In genomic region chr16:8523932-8524331, GRCh38 we compare ENCODE assay signal across 39 cellular contexts.
"Had no signal": no experiment of that assay in that cellular context is flagged by ENCODE, and none has a peak within 500 bp of the region (broad histone marks: within the 10 kb centered on the region; RNA-seq: fewer than 3 reads in every experiment).

No MANE protein-coding gene starts in this region.

- H3K9me3 Mint-ChIP-seq: activated naive CD4-positive, alpha-beta T cell treated with anti-CD3 and anti-CD28 coated beads for 36 hours; activated naive CD4-positive, alpha-beta T cell treated with anti-CD3 and anti-CD28 coated beads, Interleukin-2, amount 10 ng/mL, durations not matched to agents 7 days and 5 days; activated naive CD4-positive, alpha-beta T cell treated with anti-CD3 and anti-CD28 coated beads, Interleukin-2, amount 50 U/mL, for 24 hours; activated naive CD4-positive, alpha-beta T cell treated with anti-CD3 and anti-CD28 coated beads, Interleukin-2, amount 50 U/mL, for 72 hours; activated naive CD8-positive, alpha-beta T cell treated with anti-CD3 and anti-CD28 coated beads for 36 hours; activated naive CD8-positive, alpha-beta T cell treated with anti-CD3 and anti-CD28 coated beads, Interleukin-2, amount 10 ng/mL, durations not matched to agents 7 days and 5 days; activated naive CD8-positive, alpha-beta T cell treated with anti-CD3 and anti-CD28 coated beads, Interleukin-2, amount 50 U/mL, for 24 hours; activated T-cell treated with anti-CD3 and anti-CD28 coated beads, Interleukin-2, amount 50 U/mL, for 24 hours; activated T-cell treated with anti-CD3 and anti-CD28 coated beads, Interleukin-2, amount 50 U/mL, for 4 hours; activated T-cell treated with anti-CD3 and anti-CD28 coated beads, Interleukin-2, amount 50 U/mL, for 72 hours; activated T-helper 1 cell treated with anti-CD3 and anti-CD28 coated beads, Interleukin-12 subunit alpha, Interleukin-12 subunit beta, Interleukin-2, Interleukin-4 antibody, amounts not matched to agents 30 ng/mL and 10 ng/mL and 1 ng/mL, durations not matched to agents 14 hours and 24 hours and 36 hours; activated T-helper 17 cell treated with anti-CD3 and anti-CD28 coated beads, Interleukin-2, amount 50 U/mL, for 72 hours; activated T-helper 2 cell treated with anti-CD3 and anti-CD28 coated beads, Interferon-gamma antibody, Interleukin-2, Interleukin-4, amounts not matched to agents 10 μg/mL and 5 μg/mL and 100 μg/mL, durations not matched to agents 14 hours and 24 hours and 36 hours; brain; central memory CD8-positive, alpha-beta T cell had no signal

- H3K36me3 Mint-ChIP-seq: activated naive CD4-positive, alpha-beta T cell treated with anti-CD3 and anti-CD28 coated beads, Interleukin-2, amount 10 ng/mL, durations not matched to agents 7 days and 5 days; activated naive CD4-positive, alpha-beta T cell treated with anti-CD3 and anti-CD28 coated beads, Interleukin-2, amount 50 U/mL, for 24 hours; activated naive CD4-positive, alpha-beta T cell treated with anti-CD3 and anti-CD28 coated beads, Interleukin-2, amount 50 U/mL, for 72 hours; activated naive CD8-positive, alpha-beta T cell; activated naive CD8-positive, alpha-beta T cell treated with anti-CD3 and anti-CD28 coated beads for 36 hours; activated naive CD8-positive, alpha-beta T cell treated with anti-CD3 and anti-CD28 coated beads, Interleukin-2, amount 10 ng/mL, durations not matched to agents 7 days and 5 days; brain had no signal

- DNase-seq: activated effector memory CD4-positive, alpha-beta T cell treated with anti-CD3 and anti-CD28 coated beads, Interleukin-2, amount 50 U/mL, for 16 hours; activated effector memory CD4-positive, alpha-beta T cell treated with Interleukin-2 at 50 U/mL for 16 hours; activated gamma-delta T cell; activated gamma-delta T cell treated with Interleukin-2 at 50 U/mL for 16 hours; activated naive CD4-positive, alpha-beta T cell; activated naive CD4-positive, alpha-beta T cell treated with anti-CD3 and anti-CD28 coated beads for 36 hours; activated naive CD4-positive, alpha-beta T cell treated with anti-CD3 and anti-CD28 coated beads, Interleukin-2, amount 10 ng/mL, durations not matched to agents 7 days and 5 days; activated naive CD4-positive, alpha-beta T cell treated with anti-CD3 and anti-CD28 coated beads, Interleukin-2, amount 50 U/mL, for 16 hours; activated naive CD4-positive, alpha-beta T cell treated with Interleukin-2 at 50 U/mL for 16 hours; activated naive CD8-positive, alpha-beta T cell treated with anti-CD3 and anti-CD28 coated beads for 36 hours; activated naive CD8-positive, alpha-beta T cell treated with anti-CD3 and anti-CD28 coated beads, Interleukin-2, amount 10 ng/mL, durations not matched to agents 7 days and 5 days; activated naive CD8-positive, alpha-beta T cell treated with anti-CD3 and anti-CD28 coated beads, Interleukin-2, amount 50 U/mL, for 24 hours; activated T-cell treated with anti-CD3 and anti-CD28 coated beads, Interleukin-2, amount 50 U/mL, for 24 hours; activated T-cell treated with anti-CD3 and anti-CD28 coated beads, Interleukin-2, amount 50 U/mL, for 4 hours; activated T-cell treated with anti-CD3 and anti-CD28 coated beads, Interleukin-2, amount 50 U/mL, for 48 hours; activated T-cell treated with anti-CD3 and anti-CD28 coated beads, Interleukin-2, amount 50 U/mL, for 72 hours; adrenal gland; amniotic stem cell; amygdala; anterior cingulate cortex; aorta; body of pancreas; brain microvascular endothelial cell; caudate nucleus; central memory CD4-positive, alpha-beta T cell; cerebellar nuclear complex had no signal

- H3K4me3 Mint-ChIP-seq: activated naive CD4-positive, alpha-beta T cell treated with anti-CD3 and anti-CD28 coated beads for 36 hours; activated naive CD4-positive, alpha-beta T cell treated with anti-CD3 and anti-CD28 coated beads, Interleukin-2, amount 10 ng/mL, durations not matched to agents 7 days and 5 days; activated naive CD4-positive, alpha-beta T cell treated with anti-CD3 and anti-CD28 coated beads, Interleukin-2, amount 50 U/mL, for 24 hours; activated naive CD8-positive, alpha-beta T cell; activated naive CD8-positive, alpha-beta T cell treated with anti-CD3 and anti-CD28 coated beads for 36 hours; activated naive CD8-positive, alpha-beta T cell treated with anti-CD3 and anti-CD28 coated beads, Interleukin-2, amount 10 ng/mL, durations not matched to agents 7 days and 5 days; activated naive CD8-positive, alpha-beta T cell treated with anti-CD3 and anti-CD28 coated beads, Interleukin-2, amount 50 U/mL, for 24 hours; activated T-cell treated with anti-CD3 and anti-CD28 coated beads, Interleukin-2, amount 50 U/mL, for 24 hours; activated T-cell treated with anti-CD3 and anti-CD28 coated beads, Interleukin-2, amount 50 U/mL, for 4 hours; activated T-cell treated with anti-CD3 and anti-CD28 coated beads, Interleukin-2, amount 50 U/mL, for 72 hours; activated T-helper 1 cell treated with anti-CD3 and anti-CD28 coated beads, Interleukin-12 subunit alpha, Interleukin-12 subunit beta, Interleukin-2, Interleukin-4 antibody, amounts not matched to agents 30 ng/mL and 10 ng/mL and 1 ng/mL, durations not matched to agents 14 hours and 24 hours and 36 hours; activated T-helper 17 cell treated with anti-CD3 and anti-CD28 coated beads, Interleukin-2, amount 50 U/mL, for 72 hours; brain; central memory CD8-positive, alpha-beta T cell had no signal

- H3K36me3 ChIP-seq: adrenal gland, ascending aorta, brain microvascular endothelial cell, breast epithelium, cardiac muscle cell had no signal

- H3K4me1 Mint-ChIP-seq: activated naive CD4-positive, alpha-beta T cell treated with anti-CD3 and anti-CD28 coated beads, Interleukin-2, amount 10 ng/mL, durations not matched to agents 7 days and 5 days; activated naive CD4-positive, alpha-beta T cell treated with anti-CD3 and anti-CD28 coated beads, Interleukin-2, amount 50 U/mL, for 24 hours; activated naive CD8-positive, alpha-beta T cell treated with anti-CD3 and anti-CD28 coated beads, Interleukin-2, amount 10 ng/mL, durations not matched to agents 7 days and 5 days; activated T-helper 17 cell treated with anti-CD3 and anti-CD28 coated beads, Interleukin-2, amount 50 U/mL, for 72 hours; brain; central memory CD8-positive, alpha-beta T cell had no signal

- H3K27ac ChIP-seq: adrenal gland, ascending aorta, body of pancreas, brain microvascular endothelial cell, breast epithelium, cardiac muscle cell had no signal

- H3K9me3 ChIP-seq: adrenal gland, ascending aorta, body of pancreas, breast epithelium had no signal

- H3K27ac Mint-ChIP-seq: activated naive CD4-positive, alpha-beta T cell treated with anti-CD3 and anti-CD28 coated beads for 36 hours; activated naive CD4-positive, alpha-beta T cell treated with anti-CD3 and anti-CD28 coated beads, Interleukin-2, amount 10 ng/mL, durations not matched to agents 7 days and 5 days; activated naive CD4-positive, alpha-beta T cell treated with anti-CD3 and anti-CD28 coated beads, Interleukin-2, amount 50 U/mL, for 24 hours; activated naive CD4-positive, alpha-beta T cell treated with anti-CD3 and anti-CD28 coated beads, Interleukin-2, amount 50 U/mL, for 72 hours; activated naive CD8-positive, alpha-beta T cell; activated naive CD8-positive, alpha-beta T cell treated with anti-CD3 and anti-CD28 coated beads for 36 hours; activated naive CD8-positive, alpha-beta T cell treated with anti-CD3 and anti-CD28 coated beads, Interleukin-2, amount 10 ng/mL, durations not matched to agents 7 days and 5 days; activated naive CD8-positive, alpha-beta T cell treated with anti-CD3 and anti-CD28 coated beads, Interleukin-2, amount 50 U/mL, for 24 hours; activated T-cell treated with anti-CD3 and anti-CD28 coated beads, Interleukin-2, amount 50 U/mL, for 24 hours; activated T-cell treated with anti-CD3 and anti-CD28 coated beads, Interleukin-2, amount 50 U/mL, for 72 hours; activated T-helper 1 cell treated with anti-CD3 and anti-CD28 coated beads, Interleukin-12 subunit alpha, Interleukin-12 subunit beta, Interleukin-2, Interleukin-4 antibody, amounts not matched to agents 30 ng/mL and 10 ng/mL and 1 ng/mL, durations not matched to agents 14 hours and 24 hours and 36 hours; activated T-helper 17 cell treated with anti-CD3 and anti-CD28 coated beads, Interleukin-2, amount 50 U/mL, for 72 hours; activated T-helper 2 cell treated with anti-CD3 and anti-CD28 coated beads, Interferon-gamma antibody, Interleukin-2, Interleukin-4, amounts not matched to agents 10 μg/mL and 5 μg/mL and 100 μg/mL, durations not matched to agents 14 hours and 24 hours and 36 hours; brain had no signal

- H3K4me1 ChIP-seq: adrenal gland, ascending aorta, breast epithelium had no signal

- H3K4me3 ChIP-seq: adrenal gland, ascending aorta, body of pancreas, breast epithelium, cardiac muscle cell had no signal

- ATAC-seq: activated naive CD4-positive, alpha-beta T cell treated with anti-CD3 and anti-CD28 coated beads, Interleukin-2, amount 50 U/mL, for 72 hours; activated naive CD8-positive, alpha-beta T cell treated with anti-CD3 and anti-CD28 coated beads, Interleukin-2, amount 50 U/mL, for 24 hours; activated T-cell treated with anti-CD3 and anti-CD28 coated beads, Interleukin-2, amount 50 U/mL, for 4 hours; activated T-cell treated with anti-CD3 and anti-CD28 coated beads, Interleukin-2, amount 50 U/mL, for 72 hours; activated T-helper 17 cell treated with anti-CD3 and anti-CD28 coated beads, Interleukin-2, amount 50 U/mL, for 72 hours; body of pancreas had no signal

- H3K27me3 ChIP-seq: adrenal gland, ascending aorta, body of pancreas, brain microvascular endothelial cell, cardiac muscle cell had no signal

- FAIRE-seq: astrocyte, bronchial epithelial cell had no signal
